17 cellular contexts compared by ENCODE assay signal in genomic region chr9:38346811-38347735, GRCh38. TPM values are rescaled to one million over a fixed set of nuclear protein-coding genes. Genes with fewer than 3 reads are reported as not detected.
A peak's percentile ranks its signal among the peaks of the same experiment; 100 is the strongest.
DNase-seq lines count a peak whose midpoint lies in the region; ATAC-seq and TF ChIP-seq lines count a peak whose summit lies in the region.
"Had no signal": no experiment of that assay in that cellular context is flagged by ENCODE, and none has a peak within 500 bp of the region (broad histone marks: within the 10 kb centered on the region; RNA-seq: fewer than 3 reads in every experiment).

No MANE protein-coding gene starts in this region.

- H3K9me3 ChIP-seq in SK-N-SH = no peaks in the 10 kb centered on the region
- H3K9me3 ChIP-seq: gastrocnemius medialis, left ventricle myocardium inferior had no signal

- H2BK5ac ChIP-seq in mesendoderm (ENCODE audit: low read length) = no peak overlapping the region

- no peaks in the 10 kb centered on the region for H3K79me1 ChIP-seq in mesendoderm (ENCODE audit: low read length)

- ATAC-seq in stimulated activated naive CD8-positive, alpha-beta T cell treated with anti-CD3 and anti-CD28 coated beads, Interleukin-15, amount 100 ng/mL, for 72 hours = peak; percentile 43
- ATAC-seq in stimulated activated naive CD8-positive, alpha-beta T cell treated with anti-CD3 and anti-CD28 coated beads, Interleukin-15, Interleukin-2, amounts not matched to agents 100 U/mL and 50 U/mL, for 24 hours = no peak
- ATAC-seq: gastrocnemius medialis had no signal

- no peaks in the 10 kb centered on the region for H3K9me2 ChIP-seq in SK-N-SH

- H3K4me1 Mint-ChIP-seq in stimulated activated naive CD8-positive, alpha-beta T cell treated with anti-CD3 and anti-CD28 coated beads, Interleukin-15, amount 100 ng/mL, for 72 hours = no peaks in the 10 kb centered on the region

- no peak overlapping the region for H2BK15ac ChIP-seq in mesendoderm (replicated peaks; ENCODE audit: low read depth)

- no peak for TF ChIP-seq EP300 in SK-N-SH (IDR thresholded peaks at IDR 0.05; ENCODE audit: borderline replicate concordance in 1 of 2, low read depth in 1 of 2, low read length in 1 of 2)

- H2BK120ac ChIP-seq in mesendoderm (ENCODE audit: low read depth, low read length) = no peak overlapping the region

- H3K79me2 ChIP-seq in mesendoderm (ENCODE audit: control insufficient read depth, insufficient read depth, low read length) (no peaks in the 10 kb centered on the region), SK-N-SH (ENCODE audit: insufficient read depth) (no peaks in the 10 kb centered on the region)

- H3K23ac ChIP-seq in mesendoderm (ENCODE audit: low read length) = no peak overlapping the region

- no peaks in the 10 kb centered on the region for H3K36me3 ChIP-seq in mesendoderm (ENCODE audit: control insufficient read depth, insufficient read depth, low read length)
- no peaks in the 10 kb centered on the region for H3K36me3 ChIP-seq in SK-N-SH (replicated peaks in 1 of 2; ENCODE audit: control insufficient read depth in 1 of 2, insufficient read depth in 2 of 2, low read length in 1 of 2)
- H3K36me3 ChIP-seq: brain microvascular endothelial cell, gastrocnemius medialis, left ventricle myocardium inferior had no signal

- CTCF ChIA-PET in SK-N-SH (lab: Yijun Ruan, JAX) = interaction anchor here (1.1 to 3.8 kb wide), 5 partner anchors 14 to 433 kb away, joined by 3 to 16 read pairs (median 10); no protein-coding TSS in a partner anchor

- no peak overlapping the region for H3K4me2 ChIP-seq in mesendoderm (ENCODE audit: low read length)
- H3K4me2 ChIP-seq in SK-N-SH = no peak overlapping the region

- in situ Hi-C loops in astrocyte of the spinal cord (cut with HindIII; ENCODE audit: low sequenced_read_pairs) = no loop called here

- no peak overlapping the region for H3K56ac ChIP-seq in mesendoderm (ENCODE audit: low read length)

- no peak overlapping the region for H3K27ac Mint-ChIP-seq in stimulated activated naive CD8-positive, alpha-beta T cell treated with anti-CD3 and anti-CD28 coated beads, Interleukin-15, amount 100 ng/mL, for 72 hours
- H3K27ac Mint-ChIP-seq: activated naive CD8-positive, alpha-beta T cell; activated T-cell treated with anti-CD3 and anti-CD28 coated beads, Interleukin-2, amount 50 U/mL, for 24 hours had no signal

- no peak for DNase-seq in stimulated activated naive CD8-positive, alpha-beta T cell treated with anti-CD3 and anti-CD28 coated beads, Interleukin-15, amount 100 ng/mL, for 72 hours
- no peak for DNase-seq in stimulated activated naive CD8-positive, alpha-beta T cell treated with anti-CD3 and anti-CD28 coated beads, Interleukin-15, Interleukin-2, amounts not matched to agents 100 U/mL and 50 U/mL, for 24 hours
- DNase-seq in astrocyte of the spinal cord (ENCODE audit: low read depth, low spot score) (peak; percentile 16), mesendoderm (peak; percentile 64), SK-N-SH (no peak), NCI-H1436 treated with DMSO at 0.1 percent for 48 hours (lab: John Stamatoyannopoulos, UW) (no peak), KG1 (lab: John Stamatoyannopoulos, UW) (no peak)
- DNase-seq: activated T-cell treated with anti-CD3 and anti-CD28 coated beads, Interleukin-2, amount 50 U/mL, for 24 hours; brain microvascular endothelial cell; gastrocnemius medialis; left ventricle myocardium inferior; NCI-H1048; Right ventricle myocardium superior; stimulated activated CD4-positive, alpha-beta T cell treated with anti-CD3 and anti-CD28 coated beads, Interleukin-4, amount 100 ng/mL, for 1 hour; T-helper 1 cell had no signal

- POLR2A ChIA-PET in SK-N-SH (lab: Yijun Ruan, JAX) = no interaction called here

- no peak overlapping the region for H4K8ac ChIP-seq in mesendoderm (ENCODE audit: low read depth, low read length)

- no peak for TF ChIP-seq RAD21 in SK-N-SH (IDR thresholded peaks at IDR 0.05; ENCODE audit: low read length)

- no peaks in the 10 kb centered on the region for H4K20me1 ChIP-seq in SK-N-SH (ENCODE audit: insufficient read depth)

- no CpG with 5 or more reads among the region's 10 CpGs for WGBS in mesendoderm (ENCODE audit: extremely low coverage, insufficient coverage, low lambda C conversion rate)
- WGBS in SK-N-SH (ENCODE audit: low lambda C conversion rate) = 60% methylated on average over 10 of the region's 10 CpGs

- H4K5ac ChIP-seq in mesendoderm (ENCODE audit: low read length) = no peak overlapping the region

- TF ChIP-seq CTCF in astrocyte of the spinal cord (IDR thresholded peaks at IDR 0.05; ENCODE audit: low read depth, low read length) = no peak
- no peak for TF ChIP-seq CTCF in SK-N-SH (IDR thresholded peaks at IDR 0.05)

- H3K9ac ChIP-seq in mesendoderm (ENCODE audit: low read length) (no peak overlapping the region), SK-N-SH (no peak overlapping the region)

- H3K18ac ChIP-seq in mesendoderm (ENCODE audit: low read length) = peak overlapping the region; percentile 33

- H3K27me3 Mint-ChIP-seq in stimulated activated naive CD8-positive, alpha-beta T cell treated with anti-CD3 and anti-CD28 coated beads, Interleukin-15, amount 100 ng/mL, for 72 hours = peaks cover 18% of the 10 kb centered on the region

- H3K4ac ChIP-seq in mesendoderm (ENCODE audit: low read depth, low read length) = no peak overlapping the region

- no peak overlapping the region for H2AK5ac ChIP-seq in mesendoderm (ENCODE audit: low read length)

- H3K9me3 Mint-ChIP-seq in stimulated activated naive CD8-positive, alpha-beta T cell treated with anti-CD3 and anti-CD28 coated beads, Interleukin-15, amount 100 ng/mL, for 72 hours = peaks cover 0 to 5% of the 10 kb centered on the region in 2 donors
- H3K9me3 Mint-ChIP-seq: activated T-cell treated with anti-CD3 and anti-CD28 coated beads, Interleukin-2, amount 50 U/mL, for 24 hours had no signal

- no peak overlapping the region for H2AFZ ChIP-seq in SK-N-SH (ENCODE audit: low read depth)

- H3K4me3 ChIP-seq in astrocyte of the spinal cord (ENCODE audit: low read depth, low read length) = no peak overlapping the region
- no peak overlapping the region for H3K4me3 ChIP-seq in mesendoderm (ENCODE audit: low read length)
- no peak overlapping the region for H3K4me3 ChIP-seq in SK-N-SH (ENCODE audit: low read depth in 2 of 2, low read length in 1 of 2)
- H3K4me3 ChIP-seq: gastrocnemius medialis, left ventricle myocardium inferior had no signal

- no peak overlapping the region for H3K4me3 Mint-ChIP-seq in stimulated activated naive CD8-positive, alpha-beta T cell treated with anti-CD3 and anti-CD28 coated beads, Interleukin-15, amount 100 ng/mL, for 72 hours
- H3K4me3 Mint-ChIP-seq: activated naive CD8-positive, alpha-beta T cell; activated T-cell treated with anti-CD3 and anti-CD28 coated beads, Interleukin-2, amount 50 U/mL, for 24 hours had no signal

- H3K27me3 ChIP-seq in mesendoderm (ENCODE audit: insufficient read depth, low read length, poor library complexity) (no peaks in the 10 kb centered on the region), SK-N-SH (ENCODE audit: insufficient read depth) (no peaks in the 10 kb centered on the region; the same call in 1 of the 2 replicates)
- H3K27me3 ChIP-seq: gastrocnemius medialis had no signal

- H3F3A ChIP-seq in SK-N-SH (replicated peaks; ENCODE audit: insufficient read depth) = no peaks in the 10 kb centered on the region

- H3K4me1 ChIP-seq in mesendoderm (ENCODE audit: control insufficient read depth, low read depth, low read length) = peaks cover 14% of the 10 kb centered on the region
- peaks cover 0 to 20% of the 10 kb centered on the region in 2 experiments; a peak in 1 of 4 replicates for H3K4me1 ChIP-seq in SK-N-SH (ENCODE audit: control insufficient read depth in 1 of 2, insufficient read depth in 2 of 2, low read depth in 1 of 2, low read length in 1 of 2)
- H3K4me1 ChIP-seq: gastrocnemius medialis, left ventricle myocardium inferior had no signal

- no peak overlapping the region for H3K27ac ChIP-seq in mesendoderm (ENCODE audit: low read depth, low read length)
- H3K27ac ChIP-seq in SK-N-SH (ENCODE audit: low read depth in 2 of 2, low read length in 1 of 2) = no peak overlapping the region
- H3K27ac ChIP-seq: brain microvascular endothelial cell, epithelial cell of prostate, gastrocnemius medialis, left ventricle myocardium inferior had no signal

TF ChIP-seq in SK-N-SH, 30 proteins besides CTCF, POLR2A, EP300 and RAD21 (continues in another document):
- TF ChIP-seq RFX5 (IDR thresholded peaks at IDR 0.05; ENCODE audit: low read length) (no peak), ELF1 (IDR thresholded peaks at IDR 0.05) (no peak), USF1 (IDR thresholded peaks at IDR 0.05; ENCODE audit: borderline replicate concordance, low read depth) (no peak), FOXM1 (IDR thresholded peaks at IDR 0.05; ENCODE audit: low read depth) (no peak), USF2 (IDR thresholded peaks at IDR 0.05; ENCODE audit: borderline replicate concordance, low read depth, low read length) (no peak), CHD2 (IDR thresholded peaks at IDR 0.05; ENCODE audit: low read length, partially characterized antibody) (no peak), MEF2A (IDR thresholded peaks at IDR 0.05; ENCODE audit: borderline replicate concordance, low read depth) (no peak), GATA2 (CRISPR knock-in tag; IDR thresholded peaks at IDR 0.05) (no peak), SMC3 (IDR thresholded peaks at IDR 0.05; ENCODE audit: low read depth, low read length) (no peak), MXI1 (IDR thresholded peaks at IDR 0.05; ENCODE audit: low read depth, low read length) (no peak)
- TF ChIP-seq, protein P1, sequence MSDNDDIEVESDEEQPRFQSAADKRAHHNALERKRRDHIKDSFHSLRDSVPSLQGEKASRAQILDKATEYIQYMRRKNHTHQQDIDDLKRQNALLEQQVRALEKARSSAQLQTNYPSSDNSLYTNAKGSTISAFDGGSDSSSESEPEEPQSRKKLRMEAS (IDR thresholded peaks at IDR 0.05; ENCODE audit: low read depth) = no peak

RNA-seq across cellular contexts. Expression of gene ALDH1B1, which starts 45.4 kb away (rescaled TPM):
- 28.7 TPM for polyA plus RNA-seq in mesendoderm (2013, experiment 1 of 2)
- polyA plus RNA-seq in mesendoderm (2013, experiment 2 of 2) = 27.7 TPM
- polyA plus RNA-seq in SK-N-SH (2012; rRNA removed) = 16.5 and 18.4 TPM in 2 replicates
- polyA plus RNA-seq in SK-N-SH (2012; cell fraction: cytosol; rRNA removed) = 13.5 and 17.5 TPM in 2 replicates
- 5.5 and 8.1 TPM in 2 replicates for polyA plus RNA-seq in SK-N-SH (2012; cell fraction: nucleus; rRNA removed)

Comparison
In these comparisons a context has a peak if more than half of its experiments do, and no peak if none do; other contexts are left out.
1. DNase-seq: peak in astrocyte of the spinal cord (single experiment) and mesendoderm (single experiment); none in stimulated activated naive CD8-positive, alpha-beta T cell treated with anti-CD3 and anti-CD28 coated beads, Interleukin-15, amount 100 ng/mL, for 72 hours (0 of 2), stimulated activated naive CD8-positive, alpha-beta T cell treated with anti-CD3 and anti-CD28 coated beads, Interleukin-15, Interleukin-2, amounts not matched to agents 100 U/mL and 50 U/mL, for 24 hours (single experiment), SK-N-SH (single experiment), NCI-H1436 treated with DMSO at 0.1 percent for 48 hours (single experiment) and KG1 (single experiment).